In genomic region chr3:141487419-141488345, GRCh38 we compare ENCODE assay signal across 8 cellular contexts. TPM values are rescaled to one million over a fixed set of nuclear protein-coding genes. Genes with fewer than 3 reads are reported as not detected.
DNase-seq lines count a peak whose midpoint lies in the region; ATAC-seq and TF ChIP-seq lines count a peak whose summit lies in the region.

No MANE protein-coding gene starts in this region.

- peak overlapping the region; percentile 98 for H3K4me3 ChIP-seq in lung

- no peaks in the 10 kb centered on the region for H3K27me3 ChIP-seq in lung (ENCODE audit: control insufficient read depth, insufficient read depth)

- peaks cover 10 to 21% of the 10 kb centered on the region in 2 donors for H3K36me3 Mint-ChIP-seq in CD14-positive monocyte

- no peak for TF ChIP-seq CTCF in CD14-positive monocyte (IDR thresholded peaks at IDR 0.05)
- TF ChIP-seq CTCF in lung (IDR thresholded peaks at IDR 0.05; ENCODE audit: control extremely low read depth, extremely low read depth) = no peak

- DNase-seq in CD14-positive monocyte (ENCODE audit: low spot score) (peak; percentile 64), NCI-H748 (lab: John Stamatoyannopoulos, UW; ENCODE audit: unreplicated experiment) (peak; percentile 90), ecto neural progenitor cell (ENCODE audit: low spot score) (peak; percentile 84), lung (ENCODE audit: low spot score) (peak; percentile 81)
- DNase-seq in activated CD4-positive, alpha-beta T cell treated with anti-CD3 and anti-CD28 coated beads, Interleukin-2, amount 50 U/mL, for 48 hours = peak; percentile 86 to 89
- peak; percentile 70 for DNase-seq in stimulated activated CD8-positive, alpha-beta memory T cell treated with anti-CD3 and anti-CD28 coated beads, Interleukin-12 subunit alpha, Interleukin-12 subunit beta, amount 100 ng/mL, for 1 hour (ENCODE audit: low read depth)

- ATAC-seq in GM19397 (IDR thresholded peaks at IDR 0.05; ENCODE audit: unreplicated experiment) = peak; percentile 77
- ATAC-seq in HG03521 (IDR thresholded peaks at IDR 0.05; ENCODE audit: unreplicated experiment) = peak; percentile 75
- peak; percentile 68 for ATAC-seq in lung (ENCODE audit: insufficient read depth, low FRiP score)

- peak overlapping the region; percentile 83 to 91 for H3K4me3 Mint-ChIP-seq in CD14-positive monocyte

- no peaks in the 10 kb centered on the region for H3K9me3 ChIP-seq in lung (ENCODE audit: control insufficient read depth in 2 of 2, insufficient read depth in 1 of 2, low read length in 1 of 2)

- peak overlapping the region; percentile 62 to 91 (median 85) for H3K27ac Mint-ChIP-seq in CD14-positive monocyte

- intact Hi-C loops in CD14-positive monocyte (cut with micrococcal nuclease) = loop anchor here in 1 of 2 donors (10.0 kb wide), 1 partner anchor 247 kb away; the partner anchor contains the start of gene RNF7

- H3K4me1 ChIP-seq in lung (ENCODE audit: control insufficient read depth in 2 of 2, insufficient read depth in 2 of 2, low read length in 2 of 2) = peaks cover 4 to 14% of the 10 kb centered on the region in 2 donors

- no peaks in the 10 kb centered on the region for H3K9me3 Mint-ChIP-seq in CD14-positive monocyte

- H3K27ac ChIP-seq in lung (ENCODE audit: low read depth in 1 of 2, low read length in 1 of 2) = peak overlapping the region; percentile 100

- WGBS in lung, 2 donors = 1% methylated on average over 60 to 67 of the region's 67 CpGs

- H3K27me3 Mint-ChIP-seq in CD14-positive monocyte (ENCODE audit: low read depth in 3 of 3) = peaks cover 0 to 2% (median 0%) of the 10 kb centered on the region in 3 donors

- peaks cover 69% of the 10 kb centered on the region for H3K4me1 Mint-ChIP-seq in CD14-positive monocyte

- no peaks in the 10 kb centered on the region for H3K36me3 ChIP-seq in lung (ENCODE audit: control insufficient read depth in 2 of 2, insufficient read depth in 2 of 2, low read length in 2 of 2)

RNA-seq across cellular contexts. Expression of gene RASA2, which starts 0.9 kb away (rescaled TPM):
- 10 to 100 TPM in 1 of 2 donors, 1 to 10 TPM in 1; 8.8 to 13.5 TPM for polyA plus RNA-seq in CD14-positive monocyte
- 10 to 100 TPM; 18.3 to 27.4 TPM for total RNA-seq in lung
- polyA plus RNA-seq in lung = 1 to 10 TPM; 6.8 to 7.5 TPM

Comparison
In these comparisons a context has a peak if more than half of its experiments do, and no peak if none do; other contexts are left out.
1. Peak in every context shown above with its lines: DNase-seq, ATAC-seq, H3K4me3 ChIP-seq and H3K27ac ChIP-seq.